ENCODE assay signal across 1 cellular context in the genomic region with DNA sequence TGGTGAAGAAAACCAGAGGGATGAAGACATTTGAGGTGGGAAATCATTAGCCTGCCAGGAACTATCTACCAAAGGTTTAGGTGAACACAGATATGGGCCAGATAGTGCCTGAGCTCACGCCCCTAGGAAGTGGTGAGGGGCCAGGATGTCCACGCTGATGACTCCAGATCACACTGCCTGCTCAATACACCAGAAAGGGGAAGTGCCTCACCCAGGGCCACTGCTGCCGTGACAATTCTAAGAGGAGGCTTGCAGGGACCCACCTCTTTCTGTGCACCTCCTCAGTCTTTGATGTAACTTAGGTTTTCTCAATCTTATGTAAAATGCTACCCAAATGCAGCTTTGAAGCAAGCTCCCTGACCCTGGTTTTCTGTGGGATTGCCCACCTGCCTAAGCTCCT.
TF ChIP-seq lines count a peak whose summit lies in the region.

No MANE protein-coding gene starts in this region.

TF ChIP-seq in K562, 482 proteins besides CTCF, POLR2A, EP300 and RAD21 (continued from another document):
- TF ChIP-seq MBD1 (CRISPR knock-in tag; IDR thresholded peaks at IDR 0.05) (no peak), CTBP1 (IDR thresholded peaks at IDR 0.05; ENCODE audit: borderline replicate concordance) (peak; percentile 29; the same call in 1 of the 2 replicates), FOXA3 (CRISPR knock-in tag; conservative IDR thresholded peaks at IDR 0.05 in 1 of 2, IDR thresholded peaks at IDR 0.05 in 1 of 2) (no peak), RFX7 (CRISPR knock-in tag; IDR thresholded peaks at IDR 0.05) (no peak), FUS (optimal IDR thresholded peaks at IDR 0.05; ENCODE audit: low read depth, low read length) (no peak), ZNF589 (CRISPR knock-in tag; IDR thresholded peaks at IDR 0.05; ENCODE audit: low read depth) (no peak), PCBP2 (IDR thresholded peaks at IDR 0.05; ENCODE audit: low read depth, low read length, poor library complexity, severe bottlenecking) (no peak), KLF1 (tag; IDR thresholded peaks at IDR 0.05) (no peak), MAZ (CRISPR knock-in tag; conservative IDR thresholded peaks at IDR 0.05 in 1 of 2, IDR thresholded peaks at IDR 0.05 in 1 of 2) (peak in 1 of 2 experiments; percentile 31; a peak in 1 of 4 replicates), RBBP5 (IDR thresholded peaks at IDR 0.05; ENCODE audit: borderline replicate concordance, insufficient read depth, low read length, poor library complexity, severe bottlenecking) (no peak), MEF2A (IDR thresholded peaks at IDR 0.05; ENCODE audit: control insufficient read depth, low read depth, low read length) (no peak), NCOA4 (IDR thresholded peaks at IDR 0.05; ENCODE audit: partially characterized antibody) (no peak), THRAP3 (IDR thresholded peaks at IDR 0.05; ENCODE audit: borderline replicate concordance) (no peak), YY1 (IDR thresholded peaks at IDR 0.05; ENCODE audit: borderline replicate concordance in 1 of 3, control insufficient read depth in 1 of 3, extremely low read depth in 1 of 3, insufficient read depth in 3 of 3, insufficient read length in 1 of 3, insufficient replicate concordance in 2 of 3, low read depth in 1 of 3, low read length in 2 of 3) (no peak), RFX1 (IDR thresholded peaks at IDR 0.05) (no peak), LCOR (CRISPR knock-in tag; IDR thresholded peaks at IDR 0.05) (no peak), NRF1 (conservative IDR thresholded peaks at IDR 0.05 in 1 of 2, IDR thresholded peaks at IDR 0.05 in 1 of 2) (peak in 1 of 2 experiments; percentile 14; a peak in 1 of 4 replicates)
- TF ChIP-seq, protein P1, sequence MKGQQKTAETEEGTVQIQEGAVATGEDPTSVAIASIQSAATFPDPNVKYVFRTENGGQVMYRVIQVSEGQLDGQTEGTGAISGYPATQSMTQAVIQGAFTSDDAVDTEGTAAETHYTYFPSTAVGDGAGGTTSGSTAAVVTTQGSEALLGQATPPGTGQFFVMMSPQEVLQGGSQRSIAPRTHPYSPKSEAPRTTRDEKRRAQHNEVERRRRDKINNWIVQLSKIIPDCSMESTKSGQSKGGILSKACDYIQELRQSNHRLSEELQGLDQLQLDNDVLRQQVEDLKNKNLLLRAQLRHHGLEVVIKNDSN (CRISPR knock-in tag; IDR thresholded peaks at IDR 0.05): no peak
- TF ChIP-seq, protein P2, sequence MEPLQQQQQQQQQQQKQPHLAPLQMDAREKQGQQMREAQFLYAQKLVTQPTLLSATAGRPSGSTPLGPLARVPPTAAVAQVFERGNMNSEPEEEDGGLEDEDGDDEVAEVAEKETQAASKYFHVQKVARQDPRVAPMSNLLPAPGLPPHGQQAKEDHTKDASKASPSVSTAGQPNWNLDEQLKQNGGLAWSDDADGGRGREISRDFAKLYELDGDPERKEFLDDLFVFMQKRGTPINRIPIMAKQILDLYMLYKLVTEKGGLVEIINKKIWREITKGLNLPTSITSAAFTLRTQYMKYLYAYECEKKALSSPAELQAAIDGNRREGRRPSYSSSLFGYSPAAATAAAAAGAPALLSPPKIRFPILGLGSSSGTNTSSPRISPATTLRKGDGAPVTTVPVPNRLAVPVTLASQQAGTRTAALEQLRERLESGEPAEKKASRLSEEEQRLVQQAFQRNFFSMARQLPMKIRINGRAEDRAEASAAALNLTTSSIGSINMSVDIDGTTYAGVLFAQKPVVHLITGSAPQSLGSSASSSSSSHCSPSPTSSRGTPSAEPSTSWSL (CRISPR knock-in tag; IDR thresholded peaks at IDR 0.05; ENCODE audit: borderline replicate concordance): no peak
- TF ChIP-seq, protein P3, sequence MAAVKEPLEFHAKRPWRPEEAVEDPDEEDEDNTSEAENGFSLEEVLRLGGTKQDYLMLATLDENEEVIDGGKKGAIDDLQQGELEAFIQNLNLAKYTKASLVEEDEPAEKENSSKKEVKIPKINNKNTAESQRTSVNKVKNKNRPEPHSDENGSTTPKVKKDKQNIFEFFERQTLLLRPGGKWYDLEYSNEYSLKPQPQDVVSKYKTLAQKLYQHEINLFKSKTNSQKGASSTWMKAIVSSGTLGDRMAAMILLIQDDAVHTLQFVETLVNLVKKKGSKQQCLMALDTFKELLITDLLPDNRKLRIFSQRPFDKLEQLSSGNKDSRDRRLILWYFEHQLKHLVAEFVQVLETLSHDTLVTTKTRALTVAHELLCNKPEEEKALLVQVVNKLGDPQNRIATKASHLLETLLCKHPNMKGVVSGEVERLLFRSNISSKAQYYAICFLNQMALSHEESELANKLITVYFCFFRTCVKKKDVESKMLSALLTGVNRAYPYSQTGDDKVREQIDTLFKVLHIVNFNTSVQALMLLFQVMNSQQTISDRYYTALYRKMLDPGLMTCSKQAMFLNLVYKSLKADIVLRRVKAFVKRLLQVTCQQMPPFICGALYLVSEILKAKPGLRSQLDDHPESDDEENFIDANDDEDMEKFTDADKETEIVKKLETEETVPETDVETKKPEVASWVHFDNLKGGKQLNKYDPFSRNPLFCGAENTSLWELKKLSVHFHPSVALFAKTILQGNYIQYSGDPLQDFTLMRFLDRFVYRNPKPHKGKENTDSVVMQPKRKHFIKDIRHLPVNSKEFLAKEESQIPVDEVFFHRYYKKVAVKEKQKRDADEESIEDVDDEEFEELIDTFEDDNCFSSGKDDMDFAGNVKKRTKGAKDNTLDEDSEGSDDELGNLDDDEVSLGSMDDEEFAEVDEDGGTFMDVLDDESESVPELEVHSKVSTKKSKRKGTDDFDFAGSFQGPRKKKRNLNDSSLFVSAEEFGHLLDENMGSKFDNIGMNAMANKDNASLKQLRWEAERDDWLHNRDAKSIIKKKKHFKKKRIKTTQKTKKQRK (IDR thresholded peaks at IDR 0.05; ENCODE audit: borderline replicate concordance, low read depth, low read length): no peak
- TF ChIP-seq, protein P4, sequence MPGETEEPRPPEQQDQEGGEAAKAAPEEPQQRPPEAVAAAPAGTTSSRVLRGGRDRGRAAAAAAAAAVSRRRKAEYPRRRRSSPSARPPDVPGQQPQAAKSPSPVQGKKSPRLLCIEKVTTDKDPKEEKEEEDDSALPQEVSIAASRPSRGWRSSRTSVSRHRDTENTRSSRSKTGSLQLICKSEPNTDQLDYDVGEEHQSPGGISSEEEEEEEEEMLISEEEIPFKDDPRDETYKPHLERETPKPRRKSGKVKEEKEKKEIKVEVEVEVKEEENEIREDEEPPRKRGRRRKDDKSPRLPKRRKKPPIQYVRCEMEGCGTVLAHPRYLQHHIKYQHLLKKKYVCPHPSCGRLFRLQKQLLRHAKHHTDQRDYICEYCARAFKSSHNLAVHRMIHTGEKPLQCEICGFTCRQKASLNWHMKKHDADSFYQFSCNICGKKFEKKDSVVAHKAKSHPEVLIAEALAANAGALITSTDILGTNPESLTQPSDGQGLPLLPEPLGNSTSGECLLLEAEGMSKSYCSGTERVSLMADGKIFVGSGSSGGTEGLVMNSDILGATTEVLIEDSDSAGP (CRISPR knock-in tag; IDR thresholded peaks at IDR 0.05): peak; percentile 40; the same call in 1 of the 2 replicates
- TF ChIP-seq, protein P5, sequence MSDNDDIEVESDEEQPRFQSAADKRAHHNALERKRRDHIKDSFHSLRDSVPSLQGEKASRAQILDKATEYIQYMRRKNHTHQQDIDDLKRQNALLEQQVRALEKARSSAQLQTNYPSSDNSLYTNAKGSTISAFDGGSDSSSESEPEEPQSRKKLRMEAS (CRISPR knock-in tag; IDR thresholded peaks at IDR 0.05): no peak
